In the genomic region with DNA sequence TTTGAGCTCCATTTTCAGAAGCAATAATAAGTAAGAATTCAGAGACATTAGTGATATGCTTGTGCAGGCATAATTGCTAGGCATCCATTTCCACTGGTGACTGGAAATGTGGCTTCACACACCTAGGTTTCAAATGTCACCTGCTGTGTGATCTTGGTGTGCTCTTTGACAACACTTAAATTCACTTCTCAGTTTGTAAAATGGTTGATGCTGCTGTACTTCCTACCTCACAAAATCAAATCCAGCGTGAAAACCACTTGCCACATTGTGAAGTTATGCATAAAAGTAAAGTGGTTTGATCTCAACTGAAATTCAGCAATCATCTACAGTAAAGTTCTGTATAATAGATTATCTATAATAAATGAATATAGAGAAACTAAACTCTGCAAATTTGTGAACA, we compare ENCODE assay signal across 1 cellular context.
TF ChIP-seq lines count a peak whose summit lies in the region.

No MANE protein-coding gene starts in this region.

TF ChIP-seq in GM23338, 12 proteins besides CTCF, POLR2A, EP300 and RAD21:
- TF ChIP-seq STAT1 (IDR thresholded peaks at IDR 0.05; ENCODE audit: unreplicated experiment), result no peak
- TF ChIP-seq ZNF331 (CRISPR knock-in tag; IDR thresholded peaks at IDR 0.05; ENCODE audit: low read depth), result no peak
- no peak for TF ChIP-seq NANOG (IDR thresholded peaks at IDR 0.05; ENCODE audit: borderline replicate concordance)
- no peak for TF ChIP-seq JUNB (IDR thresholded peaks at IDR 0.05; ENCODE audit: unreplicated experiment)
- no peak for TF ChIP-seq EZH2phosphoT487 (IDR thresholded peaks at IDR 0.05; ENCODE audit: unreplicated experiment)
- no peak for TF ChIP-seq ZNF114 (CRISPR knock-in tag; IDR thresholded peaks at IDR 0.05)
- no peak for TF ChIP-seq EZH2 (IDR thresholded peaks at IDR 0.05; ENCODE audit: low read depth, unreplicated experiment)
- TF ChIP-seq CREB1 (CRISPR knock-in tag; IDR thresholded peaks at IDR 0.05; ENCODE audit: low read depth), result no peak
- TF ChIP-seq, protein P1, sequence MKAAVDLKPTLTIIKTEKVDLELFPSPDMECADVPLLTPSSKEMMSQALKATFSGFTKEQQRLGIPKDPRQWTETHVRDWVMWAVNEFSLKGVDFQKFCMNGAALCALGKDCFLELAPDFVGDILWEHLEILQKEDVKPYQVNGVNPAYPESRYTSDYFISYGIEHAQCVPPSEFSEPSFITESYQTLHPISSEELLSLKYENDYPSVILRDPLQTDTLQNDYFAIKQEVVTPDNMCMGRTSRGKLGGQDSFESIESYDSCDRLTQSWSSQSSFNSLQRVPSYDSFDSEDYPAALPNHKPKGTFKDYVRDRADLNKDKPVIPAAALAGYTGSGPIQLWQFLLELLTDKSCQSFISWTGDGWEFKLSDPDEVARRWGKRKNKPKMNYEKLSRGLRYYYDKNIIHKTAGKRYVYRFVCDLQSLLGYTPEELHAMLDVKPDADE (IDR thresholded peaks at IDR 0.05), result no peak
- TF ChIP-seq, protein P2, sequence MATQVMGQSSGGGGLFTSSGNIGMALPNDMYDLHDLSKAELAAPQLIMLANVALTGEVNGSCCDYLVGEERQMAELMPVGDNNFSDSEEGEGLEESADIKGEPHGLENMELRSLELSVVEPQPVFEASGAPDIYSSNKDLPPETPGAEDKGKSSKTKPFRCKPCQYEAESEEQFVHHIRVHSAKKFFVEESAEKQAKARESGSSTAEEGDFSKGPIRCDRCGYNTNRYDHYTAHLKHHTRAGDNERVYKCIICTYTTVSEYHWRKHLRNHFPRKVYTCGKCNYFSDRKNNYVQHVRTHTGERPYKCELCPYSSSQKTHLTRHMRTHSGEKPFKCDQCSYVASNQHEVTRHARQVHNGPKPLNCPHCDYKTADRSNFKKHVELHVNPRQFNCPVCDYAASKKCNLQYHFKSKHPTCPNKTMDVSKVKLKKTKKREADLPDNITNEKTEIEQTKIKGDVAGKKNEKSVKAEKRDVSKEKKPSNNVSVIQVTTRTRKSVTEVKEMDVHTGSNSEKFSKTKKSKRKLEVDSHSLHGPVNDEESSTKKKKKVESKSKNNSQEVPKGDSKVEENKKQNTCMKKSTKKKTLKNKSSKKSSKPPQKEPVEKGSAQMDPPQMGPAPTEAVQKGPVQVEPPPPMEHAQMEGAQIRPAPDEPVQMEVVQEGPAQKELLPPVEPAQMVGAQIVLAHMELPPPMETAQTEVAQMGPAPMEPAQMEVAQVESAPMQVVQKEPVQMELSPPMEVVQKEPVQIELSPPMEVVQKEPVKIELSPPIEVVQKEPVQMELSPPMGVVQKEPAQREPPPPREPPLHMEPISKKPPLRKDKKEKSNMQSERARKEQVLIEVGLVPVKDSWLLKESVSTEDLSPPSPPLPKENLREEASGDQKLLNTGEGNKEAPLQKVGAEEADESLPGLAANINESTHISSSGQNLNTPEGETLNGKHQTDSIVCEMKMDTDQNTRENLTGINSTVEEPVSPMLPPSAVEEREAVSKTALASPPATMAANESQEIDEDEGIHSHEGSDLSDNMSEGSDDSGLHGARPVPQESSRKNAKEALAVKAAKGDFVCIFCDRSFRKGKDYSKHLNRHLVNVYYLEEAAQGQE (IDR thresholded peaks at IDR 0.05; ENCODE audit: unreplicated experiment), result no peak
- TF ChIP-seq POLR2AphosphoS5 (IDR thresholded peaks at IDR 0.05; ENCODE audit: low read depth), result no peak
- TF ChIP-seq, protein P3, sequence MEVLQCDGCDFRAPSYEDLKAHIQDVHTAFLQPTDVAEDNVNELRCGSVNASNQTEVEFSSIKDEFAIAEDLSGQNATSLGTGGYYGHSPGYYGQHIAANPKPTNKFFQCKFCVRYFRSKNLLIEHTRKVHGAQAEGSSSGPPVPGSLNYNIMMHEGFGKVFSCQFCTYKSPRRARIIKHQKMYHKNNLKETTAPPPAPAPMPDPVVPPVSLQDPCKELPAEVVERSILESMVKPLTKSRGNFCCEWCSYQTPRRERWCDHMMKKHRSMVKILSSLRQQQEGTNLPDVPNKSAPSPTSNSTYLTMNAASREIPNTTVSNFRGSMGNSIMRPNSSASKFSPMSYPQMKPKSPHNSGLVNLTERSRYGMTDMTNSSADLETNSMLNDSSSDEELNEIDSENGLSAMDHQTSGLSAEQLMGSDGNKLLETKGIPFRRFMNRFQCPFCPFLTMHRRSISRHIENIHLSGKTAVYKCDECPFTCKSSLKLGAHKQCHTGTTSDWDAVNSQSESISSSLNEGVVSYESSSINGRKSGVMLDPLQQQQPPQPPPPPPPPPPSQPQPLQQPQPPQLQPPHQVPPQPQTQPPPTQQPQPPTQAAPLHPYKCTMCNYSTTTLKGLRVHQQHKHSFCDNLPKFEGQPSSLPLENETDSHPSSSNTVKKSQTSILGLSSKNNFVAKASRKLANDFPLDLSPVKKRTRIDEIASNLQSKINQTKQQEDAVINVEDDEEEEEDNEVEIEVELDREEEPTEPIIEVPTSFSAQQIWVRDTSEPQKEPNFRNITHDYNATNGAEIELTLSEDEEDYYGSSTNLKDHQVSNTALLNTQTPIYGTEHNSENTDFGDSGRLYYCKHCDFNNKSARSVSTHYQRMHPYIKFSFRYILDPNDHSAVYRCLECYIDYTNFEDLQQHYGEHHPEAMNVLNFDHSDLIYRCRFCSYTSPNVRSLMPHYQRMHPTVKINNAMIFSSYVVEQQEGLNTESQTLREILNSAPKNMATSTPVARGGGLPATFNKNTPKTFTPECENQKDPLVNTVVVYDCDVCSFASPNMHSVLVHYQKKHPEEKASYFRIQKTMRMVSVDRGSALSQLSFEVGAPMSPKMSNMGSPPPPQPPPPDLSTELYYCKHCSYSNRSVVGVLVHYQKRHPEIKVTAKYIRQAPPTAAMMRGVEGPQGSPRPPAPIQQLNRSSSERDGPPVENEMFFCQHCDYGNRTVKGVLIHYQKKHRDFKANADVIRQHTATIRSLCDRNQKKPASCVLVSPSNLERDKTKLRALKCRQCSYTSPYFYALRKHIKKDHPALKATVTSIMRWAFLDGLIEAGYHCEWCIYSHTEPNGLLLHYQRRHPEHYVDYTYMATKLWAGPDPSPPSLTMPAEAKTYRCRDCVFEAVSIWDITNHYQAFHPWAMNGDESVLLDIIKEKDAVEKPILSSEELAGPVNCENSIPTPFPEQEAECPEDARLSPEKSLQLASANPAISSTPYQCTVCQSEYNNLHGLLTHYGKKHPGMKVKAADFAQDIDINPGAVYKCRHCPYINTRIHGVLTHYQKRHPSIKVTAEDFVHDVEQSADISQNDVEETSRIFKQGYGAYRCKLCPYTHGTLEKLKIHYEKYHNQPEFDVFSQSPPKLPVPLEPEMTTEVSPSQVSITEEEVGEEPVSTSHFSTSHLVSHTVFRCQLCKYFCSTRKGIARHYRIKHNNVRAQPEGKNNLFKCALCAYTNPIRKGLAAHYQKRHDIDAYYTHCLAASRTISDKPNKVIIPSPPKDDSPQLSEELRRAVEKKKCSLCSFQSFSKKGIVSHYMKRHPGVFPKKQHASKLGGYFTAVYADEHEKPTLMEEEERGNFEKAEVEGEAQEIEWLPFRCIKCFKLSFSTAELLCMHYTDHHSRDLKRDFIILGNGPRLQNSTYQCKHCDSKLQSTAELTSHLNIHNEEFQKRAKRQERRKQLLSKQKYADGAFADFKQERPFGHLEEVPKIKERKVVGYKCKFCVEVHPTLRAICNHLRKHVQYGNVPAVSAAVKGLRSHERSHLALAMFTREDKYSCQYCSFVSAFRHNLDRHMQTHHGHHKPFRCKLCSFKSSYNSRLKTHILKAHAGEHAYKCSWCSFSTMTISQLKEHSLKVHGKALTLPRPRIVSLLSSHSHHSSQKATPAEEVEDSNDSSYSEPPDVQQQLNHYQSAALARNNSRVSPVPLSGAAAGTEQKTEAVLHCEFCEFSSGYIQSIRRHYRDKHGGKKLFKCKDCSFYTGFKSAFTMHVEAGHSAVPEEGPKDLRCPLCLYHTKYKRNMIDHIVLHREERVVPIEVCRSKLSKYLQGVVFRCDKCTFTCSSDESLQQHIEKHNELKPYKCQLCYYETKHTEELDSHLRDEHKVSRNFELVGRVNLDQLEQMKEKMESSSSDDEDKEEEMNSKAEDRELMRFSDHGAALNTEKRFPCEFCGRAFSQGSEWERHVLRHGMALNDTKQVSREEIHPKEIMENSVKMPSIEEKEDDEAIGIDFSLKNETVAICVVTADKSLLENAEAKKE (CRISPR knock-in tag; IDR thresholded peaks at IDR 0.05), result no peak
